ENCODE assay signal across 9 cellular contexts in the genomic region with DNA sequence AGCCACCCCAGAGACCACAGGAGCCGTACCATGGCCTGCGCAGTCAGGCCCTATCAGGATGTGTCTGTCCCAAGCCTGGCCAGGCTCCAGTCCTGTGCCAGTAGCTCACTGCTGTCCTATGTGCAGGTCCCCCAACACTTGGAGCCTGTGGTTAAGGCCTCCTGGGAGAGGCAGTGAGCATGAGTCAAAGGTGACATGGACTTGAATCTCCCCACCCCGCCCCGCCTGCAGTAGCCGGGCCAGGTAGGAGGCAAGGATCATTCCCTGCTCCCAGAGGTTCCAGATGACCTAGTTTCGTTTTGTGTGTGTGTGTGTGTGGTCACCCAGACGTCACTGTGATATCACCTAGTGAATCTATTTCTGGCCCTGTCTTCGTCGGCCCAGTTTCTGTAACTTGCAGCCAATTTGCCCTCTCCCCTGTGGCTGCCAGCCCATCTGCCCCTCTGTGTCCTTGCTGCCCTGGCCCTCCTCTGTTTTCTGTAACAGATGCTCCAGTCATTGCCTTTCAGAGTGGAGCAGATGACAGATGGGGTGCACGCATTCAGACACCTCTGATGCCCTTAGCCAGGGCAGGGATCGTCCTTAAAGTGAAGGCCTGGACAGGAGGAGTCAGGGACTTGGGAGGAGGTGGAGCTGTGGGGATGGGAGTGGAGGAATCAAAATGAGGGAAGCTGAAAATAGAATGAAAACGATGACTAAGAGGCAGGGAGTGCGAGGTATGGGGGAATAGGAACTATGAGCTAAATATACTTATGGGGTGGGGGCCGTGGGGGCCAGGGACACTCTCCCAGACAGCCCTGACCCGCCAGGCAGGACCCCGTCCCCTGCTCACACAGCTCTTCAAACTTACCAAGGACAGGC. TPM values are rescaled to one million over a fixed set of nuclear protein-coding genes. Genes with fewer than 3 reads are reported as not detected.
DNase-seq lines count a peak whose midpoint lies in the region; ATAC-seq, FAIRE-seq and TF ChIP-seq lines count a peak whose summit lies in the region.
"Had no signal": no experiment of that assay in that cellular context is flagged by ENCODE, and none has a peak within 500 bp of the region (broad histone marks: within the 10 kb centered on the region; RNA-seq: fewer than 3 reads in every experiment).

No MANE protein-coding gene starts in this region.

- no peak overlapping the region for H3K27ac ChIP-seq in H1 (ENCODE audit: low read depth, low read length)

- DNase-seq in DMS53 (lab: John Stamatoyannopoulos, UW) (peak; percentile 89), NCI-H524 treated with DMSO at 0.1 percent for 48 hours (lab: John Stamatoyannopoulos, UW) (peak; percentile 72), H1 (ENCODE audit: low read depth in 1 of 2, low spot score in 2 of 2) (no peak), nephron progenitor cell (no peak), DMS153 (lab: John Stamatoyannopoulos, UW) (no peak), midbrain (lab: John Stamatoyannopoulos, UW) (no peak)
- DNase-seq: NCI-H748 treated with DMSO at 0.1 percent for 48 hours had no signal

- no peak overlapping the region for H2BK5ac ChIP-seq in H1 (ENCODE audit: low read depth, low read length)

- 0 out of 2 replicates have a peak overlapping the region, but pooled peaks have one; percentile 53 for H2AK5ac ChIP-seq in H1 (ENCODE audit: low read depth, low read length)

- no peak for TF ChIP-seq RAD21 in H1 (IDR thresholded peaks at IDR 0.05 in 1 of 2, conservative IDR thresholded peaks at IDR 0.05 in 1 of 2; ENCODE audit: low read depth in 2 of 2, low read length in 2 of 2)

- H4K91ac ChIP-seq in H1 (replicated peaks; ENCODE audit: insufficient read length, low read length), result peak overlapping the region; percentile 51

- POLR2A ChIA-PET in H1 (lab: Charles Lee; ENCODE audit: partially characterized antibody), result interaction anchor here (1.0 to 1.6 kb wide), 2 partner anchors 11 to 65 kb away, joined by 3 to 4 read pairs; no protein-coding TSS in a partner anchor

- no peak for TF ChIP-seq CTCF in H1 (IDR thresholded peaks at IDR 0.05; ENCODE audit: control extremely low read depth in 1 of 3, insufficient read depth in 1 of 3, low read depth in 1 of 3, low read length in 3 of 3)
- TF ChIP-seq CTCF in nephron progenitor cell (IDR thresholded peaks at IDR 0.05), result no peak

- H3K9ac ChIP-seq in H1 (replicated peaks in 1 of 4; ENCODE audit: extremely low read depth in 1 of 4, low read depth in 3 of 4, low read length in 3 of 4), result no peak overlapping the region

- H3K4me1 ChIP-seq in H1 (replicated peaks in 1 of 4; ENCODE audit: control insufficient read depth in 3 of 4, insufficient read depth in 4 of 4, low read length in 3 of 4), result peaks cover 0 to 14% (median 7%) of the 10 kb centered on the region in 4 experiments; a peak in 6 of 7 replicates

- H3K14ac ChIP-seq in H1 (ENCODE audit: insufficient read length), result no peak overlapping the region

- H3K79me2 ChIP-seq in H1 (ENCODE audit: control insufficient read depth in 1 of 2, insufficient read depth in 2 of 2, low read length in 2 of 2), result no peaks in the 10 kb centered on the region

- peaks cover 80% of the 10 kb centered on the region for H3K4me1 Mint-ChIP-seq in nephron progenitor cell

- H4K8ac ChIP-seq in H1 (ENCODE audit: extremely low read depth, insufficient read depth, low read length), result no peak overlapping the region

- H3K9me3 Mint-ChIP-seq in nephron progenitor cell, result no peaks in the 10 kb centered on the region

- no peak overlapping the region for H2AFZ ChIP-seq in H1 (ENCODE audit: low read length)

- no peak overlapping the region for H3K23ac ChIP-seq in H1 (ENCODE audit: insufficient read length)

- H2BK12ac ChIP-seq in H1 (ENCODE audit: low read depth, low read length), result 0 out of 2 replicates have a peak overlapping the region, but pooled peaks have one; percentile 39

- no peaks in the 10 kb centered on the region for H3K23me2 ChIP-seq in H1 (ENCODE audit: low read depth, low read length)

- ATAC-seq in GM18520 (IDR thresholded peaks at IDR 0.05; ENCODE audit: unreplicated experiment), result no peak
- ATAC-seq in HG03460 (IDR thresholded peaks at IDR 0.05; ENCODE audit: unreplicated experiment), result no peak

- no peak overlapping the region for H3K4me3 Mint-ChIP-seq in nephron progenitor cell

- H3K79me1 ChIP-seq in H1 (ENCODE audit: low read depth, low read length), result no peaks in the 10 kb centered on the region

- H2BK15ac ChIP-seq in H1 (ENCODE audit: low read length), result 0 out of 2 replicates have a peak overlapping the region, but pooled peaks have one; percentile 61

- no peak for FAIRE-seq in H1 (lab: Jason Lieb, UNC)

- H3K4me2 ChIP-seq in H1 (ENCODE audit: insufficient read depth in 1 of 2, low read depth in 2 of 2, low read length in 2 of 2), result no peak overlapping the region

- no peaks in the 10 kb centered on the region for H3K36me3 Mint-ChIP-seq in nephron progenitor cell (ENCODE audit: low read depth)

- no peaks in the 10 kb centered on the region for H3K9me3 ChIP-seq in H1 (ENCODE audit: insufficient read depth in 2 of 2, low read depth in 1 of 2, low read length in 1 of 2)

- peak overlapping the region; percentile 14 for H3K4ac ChIP-seq in H1 (replicated peaks; ENCODE audit: insufficient read length, low read depth, low read length)

- WGBS in H1 (ENCODE audit: extremely low coverage in 1 of 2, insufficient coverage in 1 of 2, insufficient read length in 1 of 2, insufficient replicate concordance in 2 of 2, low coverage in 1 of 2, low lambda C conversion rate in 2 of 2, missing lambda C conversion rate in 1 of 2), 2 experiments, result 95% methylated on average over 16 of the region's 16 CpGs; no CpG with 5 or more reads in 1 of the 2 experiments

- no peak overlapping the region for H4K5ac ChIP-seq in H1 (ENCODE audit: insufficient read length, low read depth, low read length)

- H3K27me3 Mint-ChIP-seq in nephron progenitor cell (ENCODE audit: low read depth, poor library complexity), result peaks cover 31% of the 10 kb centered on the region

- H3K18ac ChIP-seq in H1 (ENCODE audit: extremely low read depth, low read length), result no peak overlapping the region

- H2BK20ac ChIP-seq in H1 (ENCODE audit: low read length), result no peak overlapping the region

- no peaks in the 10 kb centered on the region for H4K20me1 ChIP-seq in H1 (replicated peaks in 1 of 2; ENCODE audit: control insufficient read depth in 1 of 2, insufficient read depth in 2 of 2, low read length in 2 of 2)

- H3K36me3 ChIP-seq in H1 (ENCODE audit: control insufficient read depth in 2 of 4, insufficient read depth in 4 of 4, low read length in 3 of 4), result no peaks in the 10 kb centered on the region

- H2BK120ac ChIP-seq in H1 (replicated peaks; ENCODE audit: low read depth, low read length), result no peak overlapping the region

- H3K27ac Mint-ChIP-seq in nephron progenitor cell, result peak overlapping the region; percentile 96

- no peak for TF ChIP-seq POLR2A in H1 (IDR thresholded peaks at IDR 0.05; ENCODE audit: control extremely low read depth in 1 of 2, low read depth in 2 of 2, low read length in 2 of 2)

- H3K27me3 ChIP-seq in H1 (replicated peaks in 1 of 4; ENCODE audit: control insufficient read depth in 3 of 4, extremely low read depth in 1 of 4, insufficient read depth in 3 of 4, low read length in 3 of 4), result no peaks in the 10 kb centered on the region; a peak in 1 of 7 replicates

- CTCF ChIA-PET in H1 (lab: Charles Lee; ENCODE audit: partially characterized antibody), result interaction anchor here (0.8 to 5.8 kb wide), 13 partner anchors 9 to 71 kb away, joined by 3 to 60 read pairs (median 6); no protein-coding TSS in a partner anchor

- H3K56ac ChIP-seq in H1 (replicated peaks; ENCODE audit: insufficient read length, low read depth, low read length), result no peak overlapping the region

- no peak for TF ChIP-seq EP300 in H1 (IDR thresholded peaks at IDR 0.05; ENCODE audit: borderline replicate concordance in 1 of 2, low read depth in 2 of 2, low read length in 2 of 2)

- no peak overlapping the region for H3K4me3 ChIP-seq in H1 (ENCODE audit: extremely low read depth in 1 of 4, insufficient read depth in 2 of 4, low read depth in 3 of 4, low read length in 4 of 4)

TF ChIP-seq in H1, 55 proteins besides CTCF, POLR2A, EP300 and RAD21 (continues in another document):
- TF ChIP-seq ASH2L (IDR thresholded peaks at IDR 0.05; ENCODE audit: low read length) (no peak), RBBP5 (IDR thresholded peaks at IDR 0.05; ENCODE audit: borderline replicate concordance, low read depth, low read length) (no peak), JUN (IDR thresholded peaks at IDR 0.05; ENCODE audit: low read depth, low read length) (no peak), HDAC2 (IDR thresholded peaks at IDR 0.05; ENCODE audit: borderline replicate concordance in 1 of 2, low read depth in 2 of 2, low read length in 2 of 2) (no peak), MAFK (IDR thresholded peaks at IDR 0.05; ENCODE audit: low read depth, low read length) (no peak), POLR2AphosphoS5 (IDR thresholded peaks at IDR 0.05; ENCODE audit: low read depth, low read length) (no peak), NANOG (IDR thresholded peaks at IDR 0.05; ENCODE audit: insufficient read depth, low read depth, low read length, poor library complexity, severe bottlenecking) (no peak), ZNF274 (IDR thresholded peaks at IDR 0.05; ENCODE audit: borderline replicate concordance, extremely low read depth, low read length) (no peak), CTBP2 (IDR thresholded peaks at IDR 0.05; ENCODE audit: borderline replicate concordance, insufficient read depth, insufficient read length, low read length) (no peak), RNF2 (IDR thresholded peaks at IDR 0.05; ENCODE audit: borderline replicate concordance, low read depth, low read length, missing control alignments, poor library complexity, severe bottlenecking) (no peak)
- TF ChIP-seq, protein P1, sequence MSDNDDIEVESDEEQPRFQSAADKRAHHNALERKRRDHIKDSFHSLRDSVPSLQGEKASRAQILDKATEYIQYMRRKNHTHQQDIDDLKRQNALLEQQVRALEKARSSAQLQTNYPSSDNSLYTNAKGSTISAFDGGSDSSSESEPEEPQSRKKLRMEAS (IDR thresholded peaks at IDR 0.05), result no peak

RNA-seq across cellular contexts. Expression of a gene that starts 37.4 kb away (rescaled TPM):
- 0.65 and 1.1 TPM in 2 replicates for total RNA-seq in H1 (2021; fragmentation: NEBNext Ultra II Directional; extraction: Animal tissue kit (Norgen Biotek cat#: 25700))
- 0.63 and 0.70 TPM in 2 replicates for polyA plus RNA-seq in H1 (2011; rRNA removed)
- 0.44 TPM for polyA plus RNA-seq in H1 (2011; cell fraction: cytosol; rRNA removed)
- polyA plus RNA-seq in H1 (2011; cell fraction: nucleus; rRNA removed), result 1.6 TPM
- polyA plus RNA-seq in H1 (2012, experiment 1 of 2), result 0.33 to 1.2 TPM (median 0.91 TPM) in 4 replicates
- polyA plus RNA-seq in H1 (2012, experiment 2 of 2), result 0.56 TPM
- 0.36 TPM for polyA plus RNA-seq in H1 (2013, experiment 1 of 2)
- polyA plus RNA-seq in H1 (2013, experiment 2 of 2), result 0.46 TPM
- 1.8 and 3.6 TPM in 2 replicates for polyA minus RNA-seq in H1 (2011; rRNA and poly(A)+ RNA removed)
- not detected for polyA minus RNA-seq in H1 (2011; cell fraction: cytosol; rRNA and poly(A)+ RNA removed)
- polyA minus RNA-seq in H1 (2011; cell fraction: nucleus; rRNA and poly(A)+ RNA removed), result 1.8 TPM

Comparison
In these comparisons a context has a peak if more than half of its experiments do, and no peak if none do; other contexts are left out.
1. DNase-seq: peak in DMS53 (single experiment) and NCI-H524 treated with DMSO at 0.1 percent for 48 hours (single experiment); none in H1 (0 of 2), nephron progenitor cell (single experiment), DMS153 (single experiment) and midbrain (single experiment).